ENCODE assay signal across 15 cellular contexts in the genomic region with DNA sequence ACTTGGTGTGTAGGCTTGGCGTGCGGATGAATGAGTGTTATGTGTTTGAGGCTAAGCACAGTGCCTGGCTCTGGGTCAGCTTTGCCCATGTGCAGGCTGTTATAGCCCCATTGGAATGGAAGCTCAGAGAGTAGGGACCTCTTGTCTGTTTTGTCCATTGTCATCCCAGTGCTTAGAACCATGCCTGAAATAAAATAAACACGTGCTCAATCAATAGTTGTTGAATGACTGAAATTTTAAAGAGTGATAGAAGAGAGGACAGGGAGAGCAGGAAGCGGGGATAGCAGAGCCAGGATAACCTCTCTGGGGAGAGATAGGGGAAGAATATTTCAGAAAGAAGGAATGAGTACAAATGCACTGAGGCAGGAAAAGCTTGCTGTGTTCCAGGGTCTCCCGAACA.
DNase-seq lines count a peak whose midpoint lies in the region; ATAC-seq and TF ChIP-seq lines count a peak whose summit lies in the region.
"Had no signal": no experiment of that assay in that cellular context is flagged by ENCODE, and none has a peak within 500 bp of the region (broad histone marks: within the 10 kb centered on the region; RNA-seq: fewer than 3 reads in every experiment).

No MANE protein-coding gene starts in this region.

- H2BK120ac ChIP-seq in mesendoderm (ENCODE audit: low read depth, low read length) = no peak overlapping the region

- H3K4me1 Mint-ChIP-seq in GM23338 = no peaks in the 10 kb centered on the region
- no peaks in the 10 kb centered on the region for H3K4me1 Mint-ChIP-seq in neural crest cell

- H3K4me3 Mint-ChIP-seq in GM23338 (no peak overlapping the region), neural crest cell (no peak overlapping the region)
- H3K4me3 Mint-ChIP-seq: H9 had no signal

- H3F3A ChIP-seq in GM23338 (replicated peaks; ENCODE audit: low read depth) = no peaks in the 10 kb centered on the region

- H4K8ac ChIP-seq in mesendoderm (ENCODE audit: low read depth, low read length) = no peak overlapping the region

- no peak for ATAC-seq in GM23338
- no peak for ATAC-seq in GM21737 (IDR thresholded peaks at IDR 0.05; ENCODE audit: unreplicated experiment)
- ATAC-seq: HCT116 had no signal

- H3K4ac ChIP-seq in mesendoderm (ENCODE audit: low read depth, low read length) = no peak overlapping the region

- H3K27ac Mint-ChIP-seq in GM23338 = no peak overlapping the region
- H3K27ac Mint-ChIP-seq in neural crest cell (ENCODE audit: unreplicated experiment) = peak overlapping the region; percentile 7
- H3K27ac Mint-ChIP-seq: H9 had no signal

- no peak overlapping the region for H2AK5ac ChIP-seq in mesendoderm (ENCODE audit: low read length)

- H3K4me3 ChIP-seq in GM23338 = no peak overlapping the region
- H3K4me3 ChIP-seq in ascending aorta = no peak overlapping the region
- no peak overlapping the region for H3K4me3 ChIP-seq in mesendoderm (ENCODE audit: low read length)

- intact Hi-C loops in ascending aorta (cut with DNase I) = no loop called here

- H3K56ac ChIP-seq in mesendoderm (ENCODE audit: low read length) = no peak overlapping the region

- peaks cover 2% of the 10 kb centered on the region for H3K27me3 Mint-ChIP-seq in GM23338 (ENCODE audit: insufficient read depth, low read depth, poor library complexity)
- peaks cover 10% of the 10 kb centered on the region for H3K27me3 Mint-ChIP-seq in neural crest cell (ENCODE audit: low read depth)

- H3K36me3 Mint-ChIP-seq in GM23338 (ENCODE audit: low read depth) (peaks cover 3% of the 10 kb centered on the region; the same call in 1 of the 3 replicates), neural crest cell (ENCODE audit: low read depth) (no peaks in the 10 kb centered on the region)
- H3K36me3 Mint-ChIP-seq: CD4-positive, alpha-beta memory T cell had no signal

- H3K4me2 ChIP-seq in GM23338 = no peak overlapping the region
- no peak overlapping the region for H3K4me2 ChIP-seq in mesendoderm (ENCODE audit: low read length)

- H3K27me3 ChIP-seq in GM23338 (ENCODE audit: insufficient read depth) (no peaks in the 10 kb centered on the region), ascending aorta (no peaks in the 10 kb centered on the region), mesendoderm (ENCODE audit: insufficient read depth, low read length, poor library complexity) (no peaks in the 10 kb centered on the region)

- H3K36me3 ChIP-seq in GM23338 (ENCODE audit: insufficient read depth) (no peaks in the 10 kb centered on the region), ascending aorta (no peaks in the 10 kb centered on the region), mesendoderm (ENCODE audit: control insufficient read depth, insufficient read depth, low read length) (no peaks in the 10 kb centered on the region)

- no CpG with 5 or more reads among the region's 5 CpGs for WGBS in mesendoderm (ENCODE audit: extremely low coverage, insufficient coverage, low lambda C conversion rate)

- peaks cover 12% of the 10 kb centered on the region for H3K9me2 ChIP-seq in GM23338 (ENCODE audit: insufficient read depth)

- H3K9ac ChIP-seq in mesendoderm (ENCODE audit: low read length) = no peak overlapping the region

- no peaks in the 10 kb centered on the region for H3K9me3 ChIP-seq in ascending aorta

- no peaks in the 10 kb centered on the region; the same call in 2 of the 3 replicates for H3K9me3 Mint-ChIP-seq in GM23338
- H3K9me3 Mint-ChIP-seq in neural crest cell = no peaks in the 10 kb centered on the region
- H3K9me3 Mint-ChIP-seq: CD4-positive, alpha-beta memory T cell; H9 had no signal

- no peak overlapping the region for H4K5ac ChIP-seq in mesendoderm (ENCODE audit: low read length)

- H3K27ac ChIP-seq in GM23338 (ENCODE audit: low read depth) (no peak overlapping the region), ascending aorta (peak overlapping the region; percentile 39 to 53), mesendoderm (ENCODE audit: low read depth, low read length) (no peak overlapping the region)

- no peaks in the 10 kb centered on the region for H3K79me1 ChIP-seq in mesendoderm (ENCODE audit: low read length)

- no peak overlapping the region for H2BK15ac ChIP-seq in mesendoderm (replicated peaks; ENCODE audit: low read depth)

- H3K4me1 ChIP-seq in GM23338 (ENCODE audit: insufficient read depth) (no peaks in the 10 kb centered on the region), ascending aorta (peaks cover 0 to 3% of the 10 kb centered on the region in 2 donors), mesendoderm (ENCODE audit: control insufficient read depth, low read depth, low read length) (no peaks in the 10 kb centered on the region)

- H3K23ac ChIP-seq in mesendoderm (ENCODE audit: low read length) = no peak overlapping the region

- no peak overlapping the region for H2BK5ac ChIP-seq in mesendoderm (ENCODE audit: low read length)

- H3K79me2 ChIP-seq in GM23338 (replicated peaks; ENCODE audit: insufficient read depth) (no peaks in the 10 kb centered on the region), mesendoderm (ENCODE audit: control insufficient read depth, insufficient read depth, low read length) (no peaks in the 10 kb centered on the region)

- H2AFZ ChIP-seq in GM23338 = peak overlapping the region; percentile 56; the same call in 1 of the 2 replicates

- TF ChIP-seq CTCF in GM23338 (conservative IDR thresholded peaks at IDR 0.05; ENCODE audit: low read depth in 2 of 2) = no peak
- TF ChIP-seq CTCF in ascending aorta (IDR thresholded peaks at IDR 0.05) = no peak
- TF ChIP-seq CTCF in neural crest cell (conservative IDR thresholded peaks at IDR 0.05) = no peak

- no peak overlapping the region for H3K18ac ChIP-seq in mesendoderm (ENCODE audit: low read length)

- DNase-seq in GM23338 (ENCODE audit: low spot score) (no peak), ascending aorta (ENCODE audit: low spot score in 2 of 2) (no peak), neural crest cell (ENCODE audit: low read depth, low spot score) (no peak), mesendoderm (no peak), NCI-H1092 treated with DMSO at 0.1 percent for 48 hours (lab: John Stamatoyannopoulos, UW) (no peak)
- DNase-seq: C1 segment of cervical spinal cord, Calu3, COR-L47, DMS153, DND-41, GM23248, H9 had no signal

- H4K20me1 ChIP-seq in GM23338 (replicated peaks; ENCODE audit: insufficient read depth) = no peaks in the 10 kb centered on the region

TF ChIP-seq in GM23338, 12 proteins besides CTCF, POLR2A, EP300 and RAD21 (continues in another document):
- TF ChIP-seq CREB1 (CRISPR knock-in tag; IDR thresholded peaks at IDR 0.05; ENCODE audit: low read depth) (no peak), EZH2phosphoT487 (IDR thresholded peaks at IDR 0.05; ENCODE audit: unreplicated experiment) (no peak), ZNF114 (CRISPR knock-in tag; IDR thresholded peaks at IDR 0.05) (no peak)
- TF ChIP-seq, protein P1, sequence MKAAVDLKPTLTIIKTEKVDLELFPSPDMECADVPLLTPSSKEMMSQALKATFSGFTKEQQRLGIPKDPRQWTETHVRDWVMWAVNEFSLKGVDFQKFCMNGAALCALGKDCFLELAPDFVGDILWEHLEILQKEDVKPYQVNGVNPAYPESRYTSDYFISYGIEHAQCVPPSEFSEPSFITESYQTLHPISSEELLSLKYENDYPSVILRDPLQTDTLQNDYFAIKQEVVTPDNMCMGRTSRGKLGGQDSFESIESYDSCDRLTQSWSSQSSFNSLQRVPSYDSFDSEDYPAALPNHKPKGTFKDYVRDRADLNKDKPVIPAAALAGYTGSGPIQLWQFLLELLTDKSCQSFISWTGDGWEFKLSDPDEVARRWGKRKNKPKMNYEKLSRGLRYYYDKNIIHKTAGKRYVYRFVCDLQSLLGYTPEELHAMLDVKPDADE (IDR thresholded peaks at IDR 0.05) = no peak

Comparison
In these comparisons a context has a peak if more than half of its experiments do, and no peak if none do; other contexts are left out.
1. H3K27ac ChIP-seq: peak in ascending aorta (2 of 2); none in GM23338 (single experiment) and mesendoderm (single experiment).